In genomic region chr7:120030871-120031270, GRCh38 we compare ENCODE assay signal across 20 cellular contexts.
"Had no signal": no experiment of that assay in that cellular context is flagged by ENCODE, and none has a peak within 500 bp of the region (broad histone marks: within the 10 kb centered on the region; RNA-seq: fewer than 3 reads in every experiment).

No MANE protein-coding gene starts in this region.

- H3K27ac ChIP-seq: HL-60, KMS-11, SJSA1, SK-N-MC had no signal

- H3K4me1 ChIP-seq: SJSA1 had no signal

- H3K4me3 ChIP-seq: K562, SJSA1, SK-N-MC had no signal

- H3K36me3 ChIP-seq: SJSA1 had no signal

- DNase-seq: Kasumi-1, MM.1S, NCI-H1092 treated with DMSO at 0.1 percent for 48 hours, NCI-H1436, NCI-H187, NCI-H2029, NCI-H2081 treated with DMSO at 0.1 percent for 48 hours, NCI-H2171, NCI-H226, NCI-H524 treated with DMSO at 0.1 percent for 48 hours, NCI-H69, NCI-H774, Right ventricle myocardium superior, RPMI8226, SIG-M5 had no signal

- H3K9me3 ChIP-seq: SJSA1 had no signal

- H3K27me3 ChIP-seq: SJSA1 had no signal
